ENCODE assay signal across 1 cellular context in genomic region chr19:10670187-10670586, GRCh38.
TF ChIP-seq lines count a peak whose summit lies in the region.

No MANE protein-coding gene starts in this region.

TF ChIP-seq in HEK293, 187 proteins besides CTCF, POLR2A, EP300 and RAD21 (continued from another document):
- no peak for TF ChIP-seq ZBTB11 (tag by site-specific recombination; conservative IDR thresholded peaks at IDR 0.05; ENCODE audit: low read depth)
- TF ChIP-seq ZBTB49 (tag by site-specific recombination; IDR thresholded peaks at IDR 0.05; ENCODE audit: low read depth), result no peak
- no peak for TF ChIP-seq ZNF629 (tag by site-specific recombination; IDR thresholded peaks at IDR 0.05)
- no peak for TF ChIP-seq ZNF138 (tag by site-specific recombination; IDR thresholded peaks at IDR 0.05; ENCODE audit: borderline replicate concordance)
